ENCODE assay signal across 8 cellular contexts in the genomic region with DNA sequence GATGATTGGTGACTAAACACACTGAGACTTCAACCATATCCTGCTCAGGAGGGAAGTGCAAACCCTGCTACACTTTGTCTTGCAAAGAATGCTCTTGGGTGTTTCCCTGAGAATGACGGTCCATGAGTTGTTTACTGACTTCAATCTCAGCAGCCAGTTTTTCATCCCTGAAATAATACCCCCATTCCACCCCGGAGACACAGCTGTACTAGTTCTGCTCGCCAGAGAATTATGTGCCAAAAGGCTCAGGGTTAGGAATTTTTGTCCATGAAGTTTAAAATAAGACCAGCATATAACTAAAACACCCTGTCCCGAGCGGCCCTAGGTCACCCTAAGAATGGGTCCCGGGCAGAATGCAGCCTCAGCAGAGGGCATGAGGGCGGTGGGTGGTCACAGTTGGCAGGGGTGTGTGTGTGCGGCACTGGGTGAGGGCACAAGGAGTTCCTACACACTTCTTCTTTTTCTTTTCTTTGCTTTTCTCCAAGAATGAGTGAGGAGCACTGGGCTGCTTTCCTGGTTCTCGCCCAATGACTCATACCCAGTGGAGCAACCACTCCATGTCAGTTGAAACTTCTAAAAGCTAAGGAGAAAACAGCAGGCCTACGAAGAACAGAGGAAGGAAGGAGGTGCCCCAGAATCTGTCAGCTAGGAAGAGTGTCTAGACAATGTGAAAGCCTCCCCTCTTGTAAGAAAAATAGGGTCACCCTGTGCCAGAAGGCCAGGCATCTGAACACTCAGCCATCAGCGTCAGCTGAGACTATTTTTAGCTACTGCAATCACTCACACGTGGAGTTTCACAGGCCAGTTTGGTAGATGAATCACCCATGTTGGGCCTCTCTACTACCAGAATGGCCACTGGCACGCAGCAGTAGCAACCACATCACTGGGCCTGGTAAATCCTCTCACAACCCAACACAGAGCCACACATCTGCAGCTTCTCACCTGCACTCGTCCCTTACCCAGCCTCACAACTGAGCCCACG.
DNase-seq lines count a peak whose midpoint lies in the region; ATAC-seq and TF ChIP-seq lines count a peak whose summit lies in the region.

No MANE protein-coding gene starts in this region.

- intact Hi-C loops in activated naive CD4-positive, alpha-beta T cell treated with anti-CD3 and anti-CD28 coated beads for 36 hours (cut with micrococcal nuclease) = no loop called here

- peak overlapping the region; percentile 91 for H3K9ac ChIP-seq in smooth muscle cell (ENCODE audit: low read depth)

- no peak overlapping the region for H3K4me3 ChIP-seq in SJCRH30
- H3K4me3 ChIP-seq in gastroesophageal sphincter = no peak overlapping the region
- no peak overlapping the region for H3K4me3 ChIP-seq in smooth muscle cell

- ATAC-seq in HG03064 (IDR thresholded peaks at IDR 0.05; ENCODE audit: low read depth, unreplicated experiment) (peak; percentile 98), gastroesophageal sphincter (peak; percentile 89)

- H3K36me3 ChIP-seq in SJCRH30 (peaks cover 8% of the 10 kb centered on the region), gastroesophageal sphincter (peaks cover 0 to 51% of the 10 kb centered on the region in 2 donors), smooth muscle cell (ENCODE audit: low read depth) (no peaks in the 10 kb centered on the region)

- H3K27ac ChIP-seq in SJCRH30 = peak overlapping the region; percentile 9
- H3K27ac ChIP-seq in gastroesophageal sphincter = peak overlapping the region; percentile 89 to 94 (median 93)
- H3K27ac ChIP-seq in smooth muscle cell (ENCODE audit: low read depth) = peak overlapping the region; percentile 99

- no peaks in the 10 kb centered on the region for H3K36me3 Mint-ChIP-seq in activated naive CD4-positive, alpha-beta T cell treated with anti-CD3 and anti-CD28 coated beads for 36 hours (ENCODE audit: low read depth)

- no peak overlapping the region for H3K27ac Mint-ChIP-seq in activated naive CD4-positive, alpha-beta T cell treated with anti-CD3 and anti-CD28 coated beads for 36 hours

- no peak for TF ChIP-seq POLR2A in gastroesophageal sphincter (IDR thresholded peaks at IDR 0.05)

- TF ChIP-seq CTCF in gastroesophageal sphincter (IDR thresholded peaks at IDR 0.05) = no peak
- no peak for TF ChIP-seq CTCF in smooth muscle cell (IDR thresholded peaks at IDR 0.05; ENCODE audit: borderline replicate concordance, insufficient read depth, poor library complexity, severe bottlenecking)

- CTCF ChIA-PET in activated naive CD4-positive, alpha-beta T cell treated with anti-CD3 and anti-CD28 coated beads for 36 hours (lab: Charles Lee) = no interaction called here

- DNase-seq in GM19238 (ENCODE audit: insufficient read length, low spot score) (peak; percentile 4), SJCRH30 (peak; percentile 30 to 41), smooth muscle cell (lab: John Stamatoyannopoulos, UW; ENCODE audit: unreplicated experiment) (peak; percentile 24), germinal center (ENCODE audit: low spot score) (no peak)
- no peak for DNase-seq in activated naive CD4-positive, alpha-beta T cell treated with anti-CD3 and anti-CD28 coated beads for 36 hours
- DNase-seq in activated CD4-positive, alpha-beta T cell treated with anti-CD3 and anti-CD28 coated beads, Interleukin-2, amount 50 U/mL, for 48 hours = no peak

- no peaks in the 10 kb centered on the region for H3K79me2 ChIP-seq in smooth muscle cell (ENCODE audit: low read depth)

- peak overlapping the region; percentile 70 for H3K4me2 ChIP-seq in smooth muscle cell

- no peaks in the 10 kb centered on the region for H3K9me3 Mint-ChIP-seq in activated naive CD4-positive, alpha-beta T cell treated with anti-CD3 and anti-CD28 coated beads for 36 hours

- no peak overlapping the region for H2AFZ ChIP-seq in smooth muscle cell (ENCODE audit: low read depth)

- H3K27me3 ChIP-seq in SJCRH30 = no peaks in the 10 kb centered on the region
- H3K27me3 ChIP-seq in gastroesophageal sphincter = no peaks in the 10 kb centered on the region
- no peaks in the 10 kb centered on the region for H3K27me3 ChIP-seq in smooth muscle cell (ENCODE audit: low read depth)

- H4K20me1 ChIP-seq in smooth muscle cell (ENCODE audit: low read depth) = no peaks in the 10 kb centered on the region

- H3K4me1 ChIP-seq in SJCRH30 (peaks cover 15% of the 10 kb centered on the region), gastroesophageal sphincter (peaks cover 30 to 76% (median 34%) of the 10 kb centered on the region in 3 donors), smooth muscle cell (ENCODE audit: low read depth) (peaks cover 30% of the 10 kb centered on the region)

- peaks cover 44% of the 10 kb centered on the region for H3F3A ChIP-seq in smooth muscle cell (ENCODE audit: low read depth)

- no peak for TF ChIP-seq EP300 in gastroesophageal sphincter (IDR thresholded peaks at IDR 0.05)

- H3K4me3 Mint-ChIP-seq in activated naive CD4-positive, alpha-beta T cell treated with anti-CD3 and anti-CD28 coated beads for 36 hours = no peak overlapping the region

- H3K9me3 ChIP-seq in SJCRH30 (replicated peaks) (0 out of 2 replicates have a peak, but pooled peaks cover 3% of the 10 kb centered on the region), gastroesophageal sphincter (no peaks in the 10 kb centered on the region), smooth muscle cell (replicated peaks; ENCODE audit: low read depth) (no peaks in the 10 kb centered on the region)

- no peaks in the 10 kb centered on the region for H3K27me3 Mint-ChIP-seq in activated naive CD4-positive, alpha-beta T cell treated with anti-CD3 and anti-CD28 coated beads for 36 hours (ENCODE audit: low read depth)

- 13 to 15% methylated on average over 9 to 13 of the region's 15 CpGs for WGBS in gastroesophageal sphincter (ENCODE audit: low coverage in 1 of 2), 2 donors
- WGBS in smooth muscle cell (ENCODE audit: low lambda C conversion rate) = 35% methylated on average over 15 of the region's 15 CpGs

- no peaks in the 10 kb centered on the region for H3K4me1 Mint-ChIP-seq in activated naive CD4-positive, alpha-beta T cell treated with anti-CD3 and anti-CD28 coated beads for 36 hours (ENCODE audit: low read depth)

Comparison
In these comparisons a context has a peak if more than half of its experiments do, and no peak if none do; other contexts are left out.
1. DNase-seq: peak in GM19238 (single experiment), SJCRH30 (2 of 2) and smooth muscle cell (single experiment); none in germinal center (single experiment), activated naive CD4-positive, alpha-beta T cell treated with anti-CD3 and anti-CD28 coated beads for 36 hours (single experiment) and activated CD4-positive, alpha-beta T cell treated with anti-CD3 and anti-CD28 coated beads, Interleukin-2, amount 50 U/mL, for 48 hours (0 of 2).
2. H3K27ac ChIP-seq: peak in every context shown above with its lines; median percentile 99 in smooth muscle cell; 93 in gastroesophageal sphincter; 9 in SJCRH30.